ENCODE assay signal across 8 cellular contexts in the genomic region with DNA sequence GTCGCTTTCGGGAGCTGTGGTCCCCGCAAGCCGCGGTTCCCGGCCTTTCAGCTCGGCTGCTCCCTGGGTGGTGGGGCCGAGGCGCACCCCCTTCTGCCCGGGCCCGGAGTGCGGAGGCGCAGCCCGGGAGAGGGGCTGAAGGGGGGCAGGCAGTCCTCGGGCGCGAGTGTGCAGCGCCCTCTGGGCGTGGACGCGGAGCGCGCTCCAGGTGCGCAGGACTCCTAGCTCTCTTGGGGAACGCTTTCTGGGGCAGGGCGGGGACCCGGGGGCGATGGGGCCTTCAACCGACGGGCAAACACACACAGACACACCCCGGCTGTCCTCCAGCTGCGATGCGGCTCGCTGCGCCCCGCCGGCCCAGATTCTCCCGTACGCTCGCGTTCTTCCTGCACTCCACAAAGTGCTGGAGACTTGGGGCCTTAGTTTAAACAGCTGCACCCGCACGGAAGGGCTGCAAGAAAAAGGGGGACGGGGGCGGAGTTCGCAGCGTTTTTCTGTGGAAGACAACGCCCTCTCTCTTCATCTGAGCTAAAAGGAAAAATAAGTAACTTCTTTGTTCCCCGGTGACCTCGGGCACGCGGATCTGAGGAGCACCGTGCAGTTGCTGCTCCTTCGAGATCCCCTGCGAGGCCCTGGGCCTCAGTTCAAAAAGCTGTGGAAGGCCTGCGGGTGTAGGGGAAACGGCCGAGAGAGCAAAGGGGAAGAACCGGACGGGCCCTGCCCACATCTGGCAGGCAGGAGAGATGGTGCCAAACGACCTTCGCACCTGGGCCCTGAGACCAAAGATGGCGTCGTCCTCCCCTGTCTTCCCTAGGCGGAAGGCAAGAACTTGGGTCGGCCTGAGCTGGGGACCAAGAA. TPM values are rescaled to one million over a fixed set of nuclear protein-coding genes. Genes with fewer than 3 reads are reported as not detected.
DNase-seq lines count a peak whose midpoint lies in the region; ATAC-seq and TF ChIP-seq lines count a peak whose summit lies in the region.

No MANE protein-coding gene starts in this region.

- peak overlapping the region; percentile 81 for H3K4me3 Mint-ChIP-seq in T-helper 17 cell
- H3K4me3 Mint-ChIP-seq in endothelial cell (ENCODE audit: unreplicated experiment): peak overlapping the region; percentile 69

- peaks cover 3% of the 10 kb centered on the region for H3K4me1 Mint-ChIP-seq in T-helper 17 cell
- H3K4me1 Mint-ChIP-seq in endothelial cell (ENCODE audit: unreplicated experiment): no peaks in the 10 kb centered on the region

- CTCF ChIA-PET in HCT116 (lab: Charles Lee): interaction anchor here (1.0 to 2.4 kb wide), 11 partner anchors 10 to 292 kb away, joined by 3 to 26 read pairs (median 4); no protein-coding TSS in a partner anchor

- peak overlapping the region; percentile 93 for H2AFZ ChIP-seq in HCT116 (ENCODE audit: low read depth, low read length, poor library complexity, severe bottlenecking)

- H3K27ac Mint-ChIP-seq in T-helper 17 cell (no peak overlapping the region), endothelial cell (ENCODE audit: unreplicated experiment) (no peak overlapping the region)

- DNase-seq in activated CD4-positive, alpha-beta T cell treated with anti-CD3 and anti-CD28 coated beads for 24 hours (ENCODE audit: low read depth in 2 of 2): peak; percentile 11 to 44
- DNase-seq in activated CD4-positive, alpha-beta T cell treated with anti-CD3 and anti-CD28 coated beads, Interleukin-2, amount 50 U/mL, for 1 hour: no peak
- DNase-seq in HCT116 (ENCODE audit: low read depth, low spot score) (peak; percentile 42), MG63 (peak; percentile 66), T-helper 17 cell (no peak), endothelial cell (ENCODE audit: low spot score) (peak; percentile 46), testis (peak; percentile 60)

- H3K4me1 ChIP-seq in HCT116 (ENCODE audit: control insufficient read depth in 1 of 2, insufficient read depth in 2 of 2, low read length in 2 of 2): peaks cover 21 to 53% of the 10 kb centered on the region in 2 experiments
- peaks cover 7% of the 10 kb centered on the region for H3K4me1 ChIP-seq in mesodermal cell (ENCODE audit: control insufficient read depth, insufficient read depth, low read length, poor library complexity, severe bottlenecking)
- peaks cover 10% of the 10 kb centered on the region for H3K4me1 ChIP-seq in testis

- no peak for TF ChIP-seq RAD21 in HCT116 (IDR thresholded peaks at IDR 0.05; ENCODE audit: low read depth)

- H3K36me3 Mint-ChIP-seq in T-helper 17 cell (ENCODE audit: low read depth) (peaks cover 5% of the 10 kb centered on the region), endothelial cell (ENCODE audit: low read depth, unreplicated experiment) (no peaks in the 10 kb centered on the region)

- TF ChIP-seq CTCF in HCT116 (IDR thresholded peaks at IDR 0.05 in 2 of 3, conservative IDR thresholded peaks at IDR 0.05 in 1 of 3; ENCODE audit: borderline replicate concordance in 1 of 3, insufficient read depth in 1 of 3, low read depth in 2 of 3, low read length in 2 of 3) (peak in 2 of 3 experiments; percentile 55; a peak in 4 of 6 replicates), endothelial cell (IDR thresholded peaks at IDR 0.05; ENCODE audit: unreplicated experiment) (no peak), testis (IDR thresholded peaks at IDR 0.05) (peak in 2 of 3 experiments; percentile 32 to 47)

- intact Hi-C loops in HCT116 (cut with micrococcal nuclease) (loop anchor here (5.0 kb wide), 1 partner anchor 67 kb away; no protein-coding TSS in a partner anchor), testis (cut with DNase I; ENCODE audit: low total_unique reads) (loop anchor here (10.0 kb wide), 1 partner anchor 91 kb away; no protein-coding TSS in a partner anchor)

- H3K9me3 Mint-ChIP-seq in endothelial cell (ENCODE audit: unreplicated experiment): no peaks in the 10 kb centered on the region

- no peaks in the 10 kb centered on the region for H3K9me3 ChIP-seq in HCT116 (ENCODE audit: control insufficient read depth in 1 of 2, insufficient read depth in 1 of 2, low read depth in 1 of 2, low read length in 2 of 2)
- no peaks in the 10 kb centered on the region for H3K9me3 ChIP-seq in MG63
- no peaks in the 10 kb centered on the region for H3K9me3 ChIP-seq in T-helper 17 cell (ENCODE audit: control insufficient read depth, low read length, poor library complexity, severe bottlenecking)
- no peaks in the 10 kb centered on the region for H3K9me3 ChIP-seq in mesodermal cell (ENCODE audit: control insufficient read depth, low read length)
- H3K9me3 ChIP-seq in testis: no peaks in the 10 kb centered on the region

- H3K27me3 ChIP-seq in HCT116 (ENCODE audit: insufficient read depth, low read length) (no peaks in the 10 kb centered on the region), MG63 (no peaks in the 10 kb centered on the region), testis (no peaks in the 10 kb centered on the region)

- H3K9me2 ChIP-seq in HCT116 (ENCODE audit: insufficient read depth): no peaks in the 10 kb centered on the region

- TF ChIP-seq POLR2A in HCT116 (IDR thresholded peaks at IDR 0.05; ENCODE audit: borderline replicate concordance, extremely low read depth, insufficient read depth, insufficient read length) (no peak), testis (IDR thresholded peaks at IDR 0.05) (no peak)

- RAD21 ChIA-PET in HCT116 (lab: Charles Lee; ENCODE audit: low non-redundant PET in 1 of 2, low total read pairs in 2 of 2, uncharacterized antibody in 2 of 2, unreplicated experiment in 2 of 2): interaction anchor here in 1 of 2 experiments (0.7 kb wide), 1 partner anchor 386 kb away, joined by 3 read pairs; no protein-coding TSS in a partner anchor

- H3K36me3 ChIP-seq in HCT116 (ENCODE audit: control insufficient read depth in 1 of 2, insufficient read depth in 2 of 2, low read length in 2 of 2): no peaks in the 10 kb centered on the region
- no peaks in the 10 kb centered on the region; the same call in 1 of the 2 replicates for H3K36me3 ChIP-seq in MG63
- H3K36me3 ChIP-seq in mesodermal cell (ENCODE audit: control insufficient read depth, insufficient read depth, low read length): no peaks in the 10 kb centered on the region
- H3K36me3 ChIP-seq in testis (ENCODE audit: low read depth, missing control alignments): no peaks in the 10 kb centered on the region

- H3K4me3 ChIP-seq in HCT116 (replicated peaks in 1 of 2; ENCODE audit: low read depth in 1 of 2, low read length in 2 of 2): peak overlapping the region; percentile 67 to 69
- H3K4me3 ChIP-seq in MG63: peak overlapping the region; percentile 59
- H3K4me3 ChIP-seq in mesodermal cell (ENCODE audit: extremely low read depth, insufficient read depth, low read length, poor library complexity, severe bottlenecking): peak overlapping the region; percentile 56
- peak overlapping the region; percentile 51 to 61 for H3K4me3 ChIP-seq in testis

- H3K27me3 Mint-ChIP-seq in T-helper 17 cell (peaks cover 56% of the 10 kb centered on the region), endothelial cell (ENCODE audit: unreplicated experiment) (peaks cover 10% of the 10 kb centered on the region)

- POLR2A ChIA-PET in HCT116 (lab: Charles Lee): interaction anchor here (0.7 to 1.0 kb wide), 2 partner anchors 33 to 90 kb away, joined by 4 to 5 read pairs; no protein-coding TSS in a partner anchor

- peak overlapping the region; percentile 75 for H3K9ac ChIP-seq in HCT116 (ENCODE audit: low read length)

- WGBS in mesodermal cell (ENCODE audit: insufficient coverage in 2 of 2), 2 experiments: 18 to 35% methylated on average over 30 to 64 of the region's 66 CpGs
- 8 to 11% methylated on average over 23 to 54 of the region's 66 CpGs for WGBS in testis, 2 donors

- no TSS peak for BruUV-seq in HCT116 (replicated peaks; lab: Mats Ljungman, UMichigan)

- peak overlapping the region; percentile 93 for H3K4me2 ChIP-seq in HCT116 (ENCODE audit: low read length)

- peaks cover 17% of the 10 kb centered on the region for H3K79me2 ChIP-seq in HCT116 (ENCODE audit: insufficient read depth, low read length)

- ATAC-seq in HCT116: peak; percentile 76
- ATAC-seq in T-helper 17 cell: peak; percentile 57

- no peaks in the 10 kb centered on the region for H4K20me1 ChIP-seq in HCT116 (ENCODE audit: insufficient read depth)

- H3K27ac ChIP-seq in HCT116 (ENCODE audit: low read depth, low read length) (peak overlapping the region; percentile 59), mesodermal cell (ENCODE audit: low read depth, low read length, severe bottlenecking) (no peak overlapping the region), testis (peak overlapping the region; percentile 53 to 56)

TF ChIP-seq in HCT116, 20 proteins besides CTCF, POLR2A, EP300 and RAD21 (continues in another document):
- TF ChIP-seq POLR2AphosphoS5 (IDR thresholded peaks at IDR 0.05; ENCODE audit: low read depth, low read length) (no peak), SRF (IDR thresholded peaks at IDR 0.05; ENCODE audit: low read depth) (no peak), ZFX (IDR thresholded peaks at IDR 0.05) (no peak), YY1 (IDR thresholded peaks at IDR 0.05; ENCODE audit: extremely low read depth, insufficient replicate concordance, low read depth, low read length) (no peak), ZNF274 (IDR thresholded peaks at IDR 0.05; ENCODE audit: low read depth, low read length) (no peak), CBX3 (IDR thresholded peaks at IDR 0.05; ENCODE audit: low read depth) (no peak), TCF7L2 (IDR thresholded peaks at IDR 0.05; ENCODE audit: borderline replicate concordance, extremely low read depth, insufficient read depth, insufficient read length) (no peak)

RNA-seq across cellular contexts. Expression of a gene that starts 0.6 kb away (rescaled TPM):
- total RNA-seq in HCT116 (2021; ENCODE audit: unreplicated experiment) (32.0 TPM), T-helper 17 cell (not detected), endothelial cell (ENCODE audit: unreplicated experiment) (3.6 TPM), testis (1 to 10 TPM; 8.7 to 9.2 TPM)
- 13.7 and 15.4 TPM in 2 replicates for polyA plus RNA-seq in HCT116 (2012)
- total RNA-seq in MG63 (2014; rRNA removed; shearing (Covaris generic); ENCODE audit: low replicate concordance): 33.4 and 40.5 TPM in 2 replicates
- 26.1 TPM for polyA plus RNA-seq in mesodermal cell (2013, experiment 1 of 2)
- 19.4 TPM for polyA plus RNA-seq in mesodermal cell (2013, experiment 2 of 2)
- 11.9 TPM for polyA plus RNA-seq in testis (ENCODE audit: insufficient read depth, low read depth, low replicate concordance)

Comparison
In these comparisons a context has a peak if more than half of its experiments do, and no peak if none do; other contexts are left out.
1. DNase-seq: peak in activated CD4-positive, alpha-beta T cell treated with anti-CD3 and anti-CD28 coated beads for 24 hours (2 of 2), HCT116 (single experiment), MG63 (single experiment), endothelial cell (single experiment) and testis (single experiment); none in activated CD4-positive, alpha-beta T cell treated with anti-CD3 and anti-CD28 coated beads, Interleukin-2, amount 50 U/mL, for 1 hour (single experiment) and T-helper 17 cell (0 of 3).
2. Peak in every context shown above with its lines, with median percentiles within 50 percentile points of each other: H3K4me3 ChIP-seq.